In genomic region chr2:174623106-174623680, GRCh38 we compare ENCODE assay signal across 16 cellular contexts. TPM values are rescaled to one million over a fixed set of nuclear protein-coding genes. Genes with fewer than 3 reads are reported as not detected.
DNase-seq lines count a peak whose midpoint lies in the region; ATAC-seq and TF ChIP-seq lines count a peak whose summit lies in the region.
"Had no signal": no experiment of that assay in that cellular context is flagged by ENCODE, and none has a peak within 500 bp of the region (broad histone marks: within the 10 kb centered on the region; RNA-seq: fewer than 3 reads in every experiment).

No MANE protein-coding gene starts in this region.

- ATAC-seq in GM18511 (IDR thresholded peaks at IDR 0.05; ENCODE audit: unreplicated experiment), result peak; percentile 12
- ATAC-seq in HG03460 (IDR thresholded peaks at IDR 0.05; ENCODE audit: unreplicated experiment), result peak; percentile 21
- ATAC-seq: left colon, upper lobe of right lung had no signal

- no peak overlapping the region for H3K4me3 ChIP-seq in mesenchymal stem cell (ENCODE audit: insufficient read depth in 1 of 2, low read depth in 1 of 2, low read length in 2 of 2)
- H3K4me3 ChIP-seq: upper lobe of right lung had no signal

- no peak overlapping the region for H2AK5ac ChIP-seq in mesenchymal stem cell (ENCODE audit: low read length, severe bottlenecking)

- H3K27me3 ChIP-seq in mesenchymal stem cell (ENCODE audit: control insufficient read depth in 1 of 2, insufficient read depth in 1 of 2, low read length in 2 of 2), result no peaks in the 10 kb centered on the region
- H3K27me3 ChIP-seq: upper lobe of right lung had no signal

- H3K36me3 ChIP-seq in mesenchymal stem cell (ENCODE audit: control insufficient read depth in 1 of 2, insufficient read depth in 2 of 2, low read depth in 1 of 2, low read length in 2 of 2), result peaks cover 3 to 25% of the 10 kb centered on the region in 2 experiments

- WGBS in mesenchymal stem cell, result 100% methylated on average over 1 of the region's 2 CpGs

- no peak overlapping the region for H2BK120ac ChIP-seq in mesenchymal stem cell (ENCODE audit: low read depth, low read length)

- H3K14ac ChIP-seq in mesenchymal stem cell (ENCODE audit: low read length in 2 of 2), result no peak overlapping the region

- H3K9me3 Mint-ChIP-seq in activated CD4-positive, alpha-beta T cell treated with anti-CD3 and anti-CD28 coated beads, Interleukin-2, amount 10 ng/mL, durations not matched to agents 24 days and 14 days, result no peaks in the 10 kb centered on the region
- H3K9me3 Mint-ChIP-seq in osteocyte (ENCODE audit: unreplicated experiment), result no peaks in the 10 kb centered on the region
- H3K9me3 Mint-ChIP-seq: HFFc6 had no signal

- intact Hi-C loops in activated CD4-positive, alpha-beta T cell treated with anti-CD3 and anti-CD28 coated beads, Interleukin-2, amount 10 ng/mL, durations not matched to agents 24 days and 14 days (cut with micrococcal nuclease), result loop anchor here (1.0 kb wide), 1 partner anchor 8 kb away; no protein-coding TSS in a partner anchor

- H2BK12ac ChIP-seq in mesenchymal stem cell (ENCODE audit: low read length in 2 of 2), result no peak overlapping the region

- peaks cover 24% of the 10 kb centered on the region for H3K79me1 ChIP-seq in mesenchymal stem cell (replicated peaks; ENCODE audit: low read length, poor library complexity, severe bottlenecking)

- no peak overlapping the region for H3K4me3 Mint-ChIP-seq in activated CD4-positive, alpha-beta T cell treated with anti-CD3 and anti-CD28 coated beads, Interleukin-2, amount 10 ng/mL, durations not matched to agents 24 days and 14 days
- no peak overlapping the region for H3K4me3 Mint-ChIP-seq in osteocyte (ENCODE audit: unreplicated experiment)
- H3K4me3 Mint-ChIP-seq: HFFc6 had no signal

- H2BK5ac ChIP-seq in mesenchymal stem cell (ENCODE audit: low read depth, low read length, poor library complexity, severe bottlenecking), result no peak overlapping the region

- no peak for TF ChIP-seq CTCF in osteocyte (IDR thresholded peaks at IDR 0.05)

- H2AFZ ChIP-seq in mesenchymal stem cell (ENCODE audit: low read depth, low read length), result no peak overlapping the region

- no peak overlapping the region for H4K91ac ChIP-seq in mesenchymal stem cell (ENCODE audit: low read length)

- H3K4me1 ChIP-seq in mesenchymal stem cell (ENCODE audit: control insufficient read depth, insufficient read depth, low read depth, low read length), result peaks cover 12% of the 10 kb centered on the region
- H3K4me1 ChIP-seq: upper lobe of right lung had no signal

- H3K18ac ChIP-seq in mesenchymal stem cell (ENCODE audit: low read depth in 1 of 2, low read length in 2 of 2), result no peak overlapping the region

- no peaks in the 10 kb centered on the region for H3K27me3 Mint-ChIP-seq in activated CD4-positive, alpha-beta T cell treated with anti-CD3 and anti-CD28 coated beads, Interleukin-2, amount 10 ng/mL, durations not matched to agents 24 days and 14 days
- no peaks in the 10 kb centered on the region for H3K27me3 Mint-ChIP-seq in osteocyte (ENCODE audit: unreplicated experiment)

- no peak overlapping the region for H3K23ac ChIP-seq in mesenchymal stem cell (ENCODE audit: low read length in 2 of 2)

- H4K8ac ChIP-seq in mesenchymal stem cell (ENCODE audit: low read length), result no peak overlapping the region

- H3K27ac Mint-ChIP-seq in activated CD4-positive, alpha-beta T cell treated with anti-CD3 and anti-CD28 coated beads, Interleukin-2, amount 10 ng/mL, durations not matched to agents 24 days and 14 days, result peak overlapping the region; percentile 63
- no peak overlapping the region for H3K27ac Mint-ChIP-seq in osteocyte (ENCODE audit: unreplicated experiment)
- H3K27ac Mint-ChIP-seq: HFFc6 had no signal

- no peak overlapping the region for H2BK15ac ChIP-seq in mesenchymal stem cell (ENCODE audit: low read depth, poor library complexity, severe bottlenecking)

- peaks cover 60% of the 10 kb centered on the region for H3K4me1 Mint-ChIP-seq in activated CD4-positive, alpha-beta T cell treated with anti-CD3 and anti-CD28 coated beads, Interleukin-2, amount 10 ng/mL, durations not matched to agents 24 days and 14 days
- peaks cover 10% of the 10 kb centered on the region for H3K4me1 Mint-ChIP-seq in osteocyte (ENCODE audit: unreplicated experiment)

- no peak overlapping the region for H3K9ac ChIP-seq in mesenchymal stem cell (ENCODE audit: low read length)

- H3K4ac ChIP-seq in mesenchymal stem cell (ENCODE audit: low read depth in 1 of 2, low read length in 2 of 2), result no peak overlapping the region

- H3K27ac ChIP-seq in mesenchymal stem cell (ENCODE audit: low read length, poor library complexity, severe bottlenecking), result peak overlapping the region; percentile 12
- H3K27ac ChIP-seq: upper lobe of right lung had no signal

- peaks cover 60% of the 10 kb centered on the region for H3K36me3 Mint-ChIP-seq in activated CD4-positive, alpha-beta T cell treated with anti-CD3 and anti-CD28 coated beads, Interleukin-2, amount 10 ng/mL, durations not matched to agents 24 days and 14 days (ENCODE audit: low read depth)
- peaks cover 19% of the 10 kb centered on the region for H3K36me3 Mint-ChIP-seq in osteocyte (ENCODE audit: unreplicated experiment)

- no peak overlapping the region for H3K4me2 ChIP-seq in mesenchymal stem cell (ENCODE audit: low read length, poor library complexity, severe bottlenecking)

- H3K9me3 ChIP-seq in mesenchymal stem cell (ENCODE audit: control insufficient read depth, low read length), result no peaks in the 10 kb centered on the region
- H3K9me3 ChIP-seq: upper lobe of right lung had no signal

- peak; percentile 59 for DNase-seq in activated CD4-positive, alpha-beta T cell treated with anti-CD3 and anti-CD28 coated beads, Interleukin-2, amount 10 ng/mL, durations not matched to agents 24 days and 14 days
- DNase-seq in activated CD4-positive, alpha-beta T cell treated with anti-CD3 and anti-CD28 coated beads, Interleukin-2, amount 50 U/mL, for 1 hour, result no peak
- no peak for DNase-seq in mesenchymal stem cell
- no peak for DNase-seq in osteocyte (ENCODE audit: extremely low spot score, unreplicated experiment)
- no peak for DNase-seq in NCI-H82 treated with DMSO at 0.1 percent for 48 hours (lab: John Stamatoyannopoulos, UW; ENCODE audit: unreplicated experiment)
- DNase-seq in NCI-H1092 (lab: John Stamatoyannopoulos, UW), result no peak
- DNase-seq: activated CD4-positive, alpha-beta T cell treated with anti-CD3 and anti-CD28 coated beads for 1 hour; activated effector memory CD4-positive, alpha-beta T cell treated with anti-CD3 and anti-CD28 coated beads, Interleukin-2, amount 50 U/mL, for 16 hours; HFFc6; left colon; stimulated activated CD4-positive, alpha-beta T cell treated with anti-CD3 and anti-CD28 coated beads, Interleukin-2, amount 100 ng/mL, for 24 hours; stimulated activated CD8-positive, alpha-beta memory T cell treated with anti-CD3 and anti-CD28 coated beads, Interleukin-4, amount 100 ng/mL, for 48 hours; T-helper 2 cell; upper lobe of right lung had no signal

RNA-seq across cellular contexts. Expression of gene WIPF1, which starts 25.6 kb away (rescaled TPM):
- total RNA-seq in activated CD4-positive, alpha-beta T cell treated with anti-CD3 and anti-CD28 coated beads, Interleukin-2, amount 10 ng/mL, durations not matched to agents 24 days and 14 days, result 280 and 287 TPM in 2 replicates
- polyA plus RNA-seq in mesenchymal stem cell (2013, experiment 1 of 2), result 52.6 TPM
- 53.6 TPM for polyA plus RNA-seq in mesenchymal stem cell (2013, experiment 2 of 2)
- total RNA-seq in osteocyte, result 57.7 and 60.1 TPM in 2 replicates
